ENCODE assay signal across 9 cellular contexts in the genomic region with DNA sequence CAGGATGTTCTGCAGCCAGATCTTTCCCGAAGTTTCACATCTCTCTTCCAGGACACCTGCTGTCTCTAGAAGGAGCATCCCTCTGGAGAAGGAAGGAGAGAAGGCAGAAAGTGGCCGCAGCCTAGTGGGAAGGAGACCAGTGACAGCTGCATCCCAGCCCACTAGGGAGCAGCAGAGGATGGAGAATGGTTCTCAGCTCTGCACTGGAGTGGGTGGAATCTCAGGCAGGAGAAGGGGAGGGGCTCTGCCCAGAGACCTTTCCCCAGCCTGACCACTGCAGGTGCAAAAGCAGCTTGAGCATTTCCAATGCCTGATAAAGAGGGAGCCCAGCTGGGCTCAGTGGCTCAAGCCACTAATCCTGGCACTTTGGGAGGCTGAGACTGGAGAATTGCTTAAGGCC. TPM values are rescaled to one million over a fixed set of nuclear protein-coding genes. Genes with fewer than 3 reads are reported as not detected.
DNase-seq lines count a peak whose midpoint lies in the region; ATAC-seq and TF ChIP-seq lines count a peak whose summit lies in the region.
"Had no signal": no experiment of that assay in that cellular context is flagged by ENCODE, and none has a peak within 500 bp of the region (broad histone marks: within the 10 kb centered on the region; RNA-seq: fewer than 3 reads in every experiment).

No MANE protein-coding gene starts in this region.

- DNase-seq in COLO829 (ENCODE audit: low spot score) (peak; percentile 76), HT1080 (ENCODE audit: low read depth) (peak; percentile 49), NCI-H748 treated with DMSO at 0.1 percent for 48 hours (lab: John Stamatoyannopoulos, UW) (peak; percentile 81), breast epithelium (ENCODE audit: low spot score in 2 of 2) (no peak), kidney glomerular epithelial cell (lab: John Stamatoyannopoulos, UW) (peak; percentile 54), T-helper 2 cell (no peak)

- H3K4me3 ChIP-seq in breast epithelium: no peak overlapping the region

- intact Hi-C loops in breast epithelium (cut with DNase I; ENCODE audit: low total_unique reads): loop anchor here (2.0 to 10.0 kb wide), 2 partner anchors 227 to 311 kb away; no protein-coding TSS in a partner anchor

- peak in 2 of 3 donors; percentile 43 to 46 for TF ChIP-seq CTCF in breast epithelium (IDR thresholded peaks at IDR 0.05)

- no peak for ATAC-seq in HG02852 (IDR thresholded peaks at IDR 0.05; ENCODE audit: unreplicated experiment)
- ATAC-seq in GM21526 (IDR thresholded peaks at IDR 0.05; ENCODE audit: low FRiP score, unreplicated experiment): no peak

- H3K27ac ChIP-seq in breast epithelium: no peak overlapping the region

- H3K4me1 ChIP-seq in breast epithelium: peaks cover 0 to 3% of the 10 kb centered on the region in 2 donors

- no peaks in the 10 kb centered on the region for H3K9me3 ChIP-seq in breast epithelium

- no peak for TF ChIP-seq POLR2A in breast epithelium (IDR thresholded peaks at IDR 0.05)

- peaks cover 0 to 28% of the 10 kb centered on the region in 2 donors for H3K27me3 ChIP-seq in breast epithelium

- no peaks in the 10 kb centered on the region for H3K36me3 ChIP-seq in breast epithelium

RNA-seq across cellular contexts. Expression of a gene that starts 32.3 kb away (rescaled TPM):
- total RNA-seq in HT1080 (2014; rRNA removed; shearing (Covaris generic)): not detected in 2 replicates
- polyA plus RNA-seq in HT1080 (2015; cell fraction: cytosol; rRNA removed): not detected in 2 replicates
- polyA plus RNA-seq in HT1080 (2015; cell fraction: nucleus; rRNA removed): not detected in 2 replicates
- not detected for total RNA-seq in breast epithelium
- total RNA-seq: urinary bladder had no signal
- polyA plus RNA-seq: urinary bladder had no signal

Comparison
In these comparisons a context has a peak if more than half of its experiments do, and no peak if none do; other contexts are left out.
1. DNase-seq: peak in COLO829 (single experiment), HT1080 (single experiment), NCI-H748 treated with DMSO at 0.1 percent for 48 hours (single experiment) and kidney glomerular epithelial cell (single experiment); none in breast epithelium (0 of 2) and T-helper 2 cell (0 of 5).